ENCODE assay signal across 8 cellular contexts in the genomic region with DNA sequence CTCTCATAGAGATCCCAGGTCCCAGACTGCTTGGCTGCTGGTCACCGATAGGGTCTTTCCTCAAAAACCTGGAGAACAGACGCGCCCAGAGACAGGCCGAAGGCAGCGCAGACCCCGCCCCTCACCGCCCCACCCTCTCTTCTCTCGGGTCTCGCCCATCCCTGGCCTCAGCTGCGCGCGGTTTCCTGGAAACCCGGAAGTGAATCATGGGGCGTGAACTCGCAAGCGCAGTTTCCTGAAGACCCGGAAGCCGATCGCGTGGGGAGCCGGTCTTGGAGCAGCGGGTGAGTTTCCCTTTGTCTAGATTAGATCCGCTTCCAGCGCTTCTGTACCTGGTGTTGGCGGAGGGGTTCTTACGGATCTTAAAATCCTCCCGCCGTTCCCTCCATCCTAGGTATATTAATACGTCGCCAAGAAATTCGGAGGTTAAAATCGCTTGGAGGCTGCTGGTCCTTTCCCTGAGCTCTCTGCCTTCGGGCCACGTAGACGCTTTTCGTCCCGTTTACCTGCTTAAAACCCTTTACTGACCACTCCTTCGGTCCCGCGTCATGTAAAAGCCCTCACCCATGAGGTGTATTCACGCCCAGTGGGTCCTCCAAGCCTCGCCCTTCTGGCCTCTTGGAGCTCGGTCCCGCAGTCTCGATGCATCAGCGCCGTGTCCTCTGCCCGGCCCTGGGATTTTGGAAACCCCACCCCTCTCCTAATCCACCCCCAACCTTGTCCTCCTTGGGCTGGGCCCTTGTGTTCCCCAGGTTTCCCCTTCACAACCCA. TPM values are rescaled to one million over a fixed set of nuclear protein-coding genes. Genes with fewer than 3 reads are reported as not detected.
DNase-seq lines count a peak whose midpoint lies in the region; ATAC-seq and TF ChIP-seq lines count a peak whose summit lies in the region.

A gene (plus strand): TSS at position 230 of the 771 bp plus-strand sequence. CDS start 48,293 bp downstream, outside the sequence.

- H3K27ac Mint-ChIP-seq in T-helper 17 cell = peak within 1 kb of the TSS; percentile 4

- H3K4me1 ChIP-seq in right cardiac atrium (ENCODE audit: control insufficient read depth, insufficient read depth, low read length) (no peaks in the 10 kb centered on the region), aorta (ENCODE audit: control insufficient read depth in 1 of 2, insufficient read depth in 2 of 2, low read length in 2 of 2) (no peaks in the 10 kb centered on the region)

- H3K36me3 Mint-ChIP-seq in T-helper 17 cell (ENCODE audit: low read depth) = peaks cover 10% of the 10 kb centered on the region

- H3K27me3 ChIP-seq in right cardiac atrium (ENCODE audit: control insufficient read depth, insufficient read depth) = no peaks in the 10 kb centered on the region
- no peaks in the 10 kb centered on the region for H3K27me3 ChIP-seq in aorta (ENCODE audit: control insufficient read depth in 1 of 2, insufficient read depth in 2 of 2, low read length in 1 of 2)

- H3K4me1 Mint-ChIP-seq in T-helper 17 cell = peaks cover 3% of the 10 kb centered on the region

- no peaks in the 10 kb centered on the region for H3K27me3 Mint-ChIP-seq in T-helper 17 cell

- WGBS in right cardiac atrium = 2% methylated on average over 48 of the region's 48 CpGs
- WGBS in aorta, 2 donors = 1% methylated on average over 48 of the region's 48 CpGs

- intact Hi-C loops in right cardiac atrium (cut with DNase I) = no loop called here
- intact Hi-C loops in sciatic nerve (cut with DNase I) = no loop called here
- intact Hi-C loops in aorta (cut with DNase I) = no loop called here

- peak within 1 kb of the TSS; percentile 78 for H3K4me3 Mint-ChIP-seq in T-helper 17 cell

- peak within 1 kb of the TSS; percentile 90 for H3K4me3 ChIP-seq in right cardiac atrium (ENCODE audit: low read length)
- peak within 1 kb of the TSS; percentile 14 to 80 for H3K4me3 ChIP-seq in aorta (ENCODE audit: low read length in 2 of 2)

- no peak for TF ChIP-seq CTCF in GM10266 (IDR thresholded peaks at IDR 0.05; ENCODE audit: control insufficient read depth, insufficient read depth, low read depth, missing control alignments)

- H3K27ac ChIP-seq in right cardiac atrium (ENCODE audit: low read length) (no peak within 1 kb of the TSS), aorta (ENCODE audit: low read depth in 1 of 2, low read length in 2 of 2) (no peak within 1 kb of the TSS)

- DNase-seq in GM10266 (ENCODE audit: extremely low spot score) (peak; percentile 67), T-helper 17 cell (peak; percentile 23 to 39 (median 34)), amygdala (lab: John Stamatoyannopoulos, UW) (peak; percentile 2 to 82 (median 48)), right cardiac atrium (peak; percentile 87 to 93 (median 93)), sciatic nerve (ENCODE audit: low spot score) (peak; percentile 86), aorta (peak; percentile 86 to 92)

- peaks cover 15% of the 10 kb centered on the region for H3K9me3 ChIP-seq in T-helper 17 cell (ENCODE audit: control insufficient read depth, low read length, poor library complexity, severe bottlenecking)
- H3K9me3 ChIP-seq in right cardiac atrium (ENCODE audit: control insufficient read depth, low read length) = peaks cover 18% of the 10 kb centered on the region
- peaks cover 20% of the 10 kb centered on the region for H3K9me3 ChIP-seq in aorta (ENCODE audit: control insufficient read depth, low read length)

- ATAC-seq in T-helper 17 cell = peak; percentile 74
- peak; percentile 94 to 98 for ATAC-seq in right cardiac atrium
- peak; percentile 98 for ATAC-seq in sciatic nerve
- peak; percentile 90 for ATAC-seq in aorta (ENCODE audit: low FRiP score)
- ATAC-seq in GM18907 (IDR thresholded peaks at IDR 0.05; ENCODE audit: unreplicated experiment) = no peak
- ATAC-seq in GM18519 (IDR thresholded peaks at IDR 0.05; ENCODE audit: low FRiP score, unreplicated experiment) = no peak

- peaks cover 7 to 13% of the 10 kb centered on the region in 2 donors for H3K36me3 ChIP-seq in aorta (ENCODE audit: control insufficient read depth in 1 of 2, insufficient read depth in 2 of 2, low read length in 1 of 2)

RNA-seq across cellular contexts. Expression of the gene that starts here (rescaled TPM):
- total RNA-seq in T-helper 17 cell (under 1 TPM; 0.26 to 0.75 TPM), right cardiac atrium (1 to 10 TPM; 2.3 to 4.8 (median 2.9) TPM), sciatic nerve (4.9 TPM), aorta (1 to 10 TPM; 2.5 to 3.8 TPM)
- polyA plus RNA-seq in right cardiac atrium (1.2 TPM), aorta (1 to 10 TPM in 1 of 2 donors, under 1 TPM in 1; 0.63 to 1.0 TPM)

Comparison
In these comparisons a context has a peak if more than half of its experiments do, and no peak if none do; other contexts are left out.
1. Peak in DNase-seq and ATAC-seq in T-helper 17 cell; RNA of the gene not detected or under 1 TPM.
2. DNase-seq: peak in every context shown above with its lines; median percentile 93 in right cardiac atrium; 89 in aorta; 86 in sciatic nerve; 67 in GM10266; 48 in amygdala; 34 in T-helper 17 cell.
3. ATAC-seq: peak in right cardiac atrium (2 of 2), sciatic nerve (single experiment) and aorta (single experiment); none in GM18907 (single experiment) and GM18519 (single experiment).